In genomic region chr17:17837380-17837821, GRCh38 we compare ENCODE assay signal across 8 cellular contexts. TPM values are rescaled to one million over a fixed set of nuclear protein-coding genes. Genes with fewer than 3 reads are reported as not detected.
DNase-seq lines count a peak whose midpoint lies in the region; ATAC-seq and TF ChIP-seq lines count a peak whose summit lies in the region.

No MANE protein-coding gene starts in this region.

- no peaks in the 10 kb centered on the region for H3K9me3 Mint-ChIP-seq in CD4-positive, CD25-positive, alpha-beta regulatory T cell

- no peak for ATAC-seq in CD4-positive, CD25-positive, alpha-beta regulatory T cell (ENCODE audit: low read depth in 2 of 2)

- no peaks in the 10 kb centered on the region for H3K36me3 Mint-ChIP-seq in CD4-positive, CD25-positive, alpha-beta regulatory T cell

- no peaks in the 10 kb centered on the region for H3K27me3 ChIP-seq in CD4-positive, CD25-positive, alpha-beta regulatory T cell (ENCODE audit: control insufficient read depth, insufficient read depth, low read length)
- H3K27me3 ChIP-seq in thymus (ENCODE audit: control insufficient read depth, insufficient read depth): no peaks in the 10 kb centered on the region

- no peak for TF ChIP-seq CTCF in astrocyte of the spinal cord (IDR thresholded peaks at IDR 0.05; ENCODE audit: low read depth, low read length)

- peak overlapping the region; percentile 87 to 95 (median 91) for H3K4me3 Mint-ChIP-seq in CD4-positive, CD25-positive, alpha-beta regulatory T cell

- 91% methylated on average over 3 of the region's 3 CpGs for WGBS in thymus

- H3K4me1 ChIP-seq in CD4-positive, CD25-positive, alpha-beta regulatory T cell (ENCODE audit: control insufficient read depth, insufficient read depth, low read length, poor library complexity, severe bottlenecking): peaks cover 56% of the 10 kb centered on the region
- peaks cover 31% of the 10 kb centered on the region for H3K4me1 ChIP-seq in thymus (ENCODE audit: control insufficient read depth, insufficient read depth, low read length)

- peak overlapping the region; percentile 93 for H3K27ac ChIP-seq in CD4-positive, CD25-positive, alpha-beta regulatory T cell (ENCODE audit: insufficient read depth, low read length, poor library complexity, severe bottlenecking)
- H3K27ac ChIP-seq in KOPT-K1 (ENCODE audit: low read depth, low read length, poor library complexity, severe bottlenecking): peak overlapping the region; percentile 99
- peak overlapping the region; percentile 94 for H3K27ac ChIP-seq in thymus (ENCODE audit: low read depth)

- DNase-seq in CD4-positive, CD25-positive, alpha-beta regulatory T cell: no peak
- peak; percentile 66 for DNase-seq in astrocyte of the spinal cord (ENCODE audit: low read depth, low spot score)
- DNase-seq in kidney tubule cell (ENCODE audit: low spot score): peak; percentile 64
- DNase-seq in hypothalamus (lab: John Stamatoyannopoulos, UW): no peak
- DNase-seq in hippocampal formation (lab: John Stamatoyannopoulos, UW): no peak
- no peak for DNase-seq in NCI-H345 treated with DMSO at 0.1 percent for 48 hours (lab: John Stamatoyannopoulos, UW; ENCODE audit: unreplicated experiment)

- no peaks in the 10 kb centered on the region for H3K9me3 ChIP-seq in CD4-positive, CD25-positive, alpha-beta regulatory T cell (ENCODE audit: control insufficient read depth in 2 of 2, low read length in 2 of 2)
- H3K9me3 ChIP-seq in KOPT-K1 (ENCODE audit: insufficient read depth, low read length, poor library complexity, severe bottlenecking): no peaks in the 10 kb centered on the region
- H3K9me3 ChIP-seq in thymus (ENCODE audit: control insufficient read depth): no peaks in the 10 kb centered on the region

- peak overlapping the region; percentile 76 to 97 (median 93) for H3K27ac Mint-ChIP-seq in CD4-positive, CD25-positive, alpha-beta regulatory T cell

- in situ Hi-C loops in astrocyte of the spinal cord (cut with HindIII; ENCODE audit: low sequenced_read_pairs): no loop called here

- no peak overlapping the region for H3K4me3 ChIP-seq in CD4-positive, CD25-positive, alpha-beta regulatory T cell (ENCODE audit: low read depth, low read length)
- H3K4me3 ChIP-seq in astrocyte of the spinal cord (ENCODE audit: low read depth, low read length): no peak overlapping the region
- H3K4me3 ChIP-seq in thymus (ENCODE audit: low read length): peak overlapping the region; percentile 74

- H3K27me3 Mint-ChIP-seq in CD4-positive, CD25-positive, alpha-beta regulatory T cell: no peaks in the 10 kb centered on the region

- H3K36me3 ChIP-seq in CD4-positive, CD25-positive, alpha-beta regulatory T cell (ENCODE audit: control insufficient read depth, insufficient read depth, low read length): no peaks in the 10 kb centered on the region
- H3K36me3 ChIP-seq in KOPT-K1 (ENCODE audit: insufficient read depth, low read length): peaks cover 13% of the 10 kb centered on the region; the same call in 1 of the 2 replicates
- H3K36me3 ChIP-seq in thymus (ENCODE audit: control insufficient read depth, insufficient read depth): no peaks in the 10 kb centered on the region

- H3K4me1 Mint-ChIP-seq in CD4-positive, CD25-positive, alpha-beta regulatory T cell: peaks cover 0 to 67% (median 48%) of the 10 kb centered on the region in 4 donors

RNA-seq across cellular contexts. Expression of gene SREBF1, which starts 0.6 kb away (rescaled TPM):
- total RNA-seq in CD4-positive, CD25-positive, alpha-beta regulatory T cell: 141 TPM
- 1 to 10 TPM; 4.5 to 6.7 (median 6.0) TPM for polyA plus RNA-seq in CD4-positive, CD25-positive, alpha-beta regulatory T cell
- polyA plus RNA-seq in thymus: 53.3 TPM

Comparison
In these comparisons a context has a peak if more than half of its experiments do, and no peak if none do; other contexts are left out.
1. DNase-seq: peak in astrocyte of the spinal cord (single experiment) and kidney tubule cell (single experiment); none in CD4-positive, CD25-positive, alpha-beta regulatory T cell (0 of 3), hypothalamus (0 of 51), hippocampal formation (0 of 2) and NCI-H345 treated with DMSO at 0.1 percent for 48 hours (single experiment).
2. Peak in every context shown above with its lines, with median percentiles within 50 percentile points of each other: H3K27ac ChIP-seq.